Comparison of ENCODE assay signal across 8 cellular contexts in the genomic region with DNA sequence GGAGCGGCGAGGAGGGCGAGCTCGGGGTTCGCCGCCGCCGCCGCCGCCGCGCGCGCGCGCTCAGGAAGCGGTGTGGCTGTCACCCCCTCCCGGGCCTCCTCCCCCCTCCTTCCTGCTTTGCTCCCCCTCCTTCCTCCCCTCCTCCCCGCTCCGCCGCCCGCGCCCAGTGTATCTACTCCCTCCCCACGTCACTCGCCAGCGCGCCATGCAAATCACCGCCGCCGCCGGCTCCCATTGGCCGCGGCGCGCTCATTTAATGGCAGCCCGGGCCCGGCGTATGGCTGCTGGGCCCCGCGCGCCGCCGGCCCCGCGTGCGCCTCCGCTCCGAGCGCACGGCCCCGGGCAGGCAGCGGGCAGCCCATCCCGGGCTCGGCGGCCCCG.
DNase-seq lines count a peak whose midpoint lies in the region; ATAC-seq lines count a peak whose summit lies in the region.

No MANE protein-coding gene starts in this region.

- peak overlapping the region; percentile 32 for H3K4me3 ChIP-seq in skeletal muscle cell (ENCODE audit: low read depth, low read length)

- intact Hi-C loops in head of caudate nucleus (cut with DNase I) = no loop called here

- DNase-seq in NCI-H2029 (lab: John Stamatoyannopoulos, UW) (peak; percentile 76), activated T-cell treated with anti-CD3 and anti-CD28 coated beads for 48 hours (ENCODE audit: low read depth) (peak; percentile 36), head of caudate nucleus (peak in 41 of 42 donors; percentile 31 to 91 (median 80)), skeletal muscle cell (ENCODE audit: low read depth) (peak; percentile 3), GOT3 (lab: John Stamatoyannopoulos, UW) (no peak)

- ATAC-seq in GM21717 (IDR thresholded peaks at IDR 0.05; ENCODE audit: unreplicated experiment) (no peak), HG03571 (IDR thresholded peaks at IDR 0.05; ENCODE audit: unreplicated experiment) (no peak), HG02623 (IDR thresholded peaks at IDR 0.05; ENCODE audit: unreplicated experiment) (no peak)
